ENCODE assay signal across 21 cellular contexts in the genomic region with DNA sequence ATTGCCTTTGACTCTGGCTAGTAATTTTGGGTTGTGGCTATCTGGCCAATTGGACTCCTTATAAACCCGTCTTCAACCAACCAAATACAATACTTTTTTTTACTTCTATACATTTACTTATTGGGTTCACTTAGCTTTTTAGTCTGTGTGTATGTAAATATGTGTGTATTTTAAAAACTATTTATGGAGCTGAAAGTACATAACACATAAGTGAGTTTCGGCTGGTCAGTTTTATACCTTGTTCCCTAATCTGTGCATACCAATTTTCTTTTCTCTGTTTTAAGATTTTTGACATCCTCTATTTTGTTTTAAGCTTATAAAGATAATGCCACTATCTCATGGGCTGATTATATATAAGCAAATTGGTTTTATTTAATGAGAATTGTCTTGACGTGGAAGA.
DNase-seq lines count a peak whose midpoint lies in the region; ATAC-seq and TF ChIP-seq lines count a peak whose summit lies in the region.
"Had no signal": no experiment of that assay in that cellular context is flagged by ENCODE, and none has a peak within 500 bp of the region (broad histone marks: within the 10 kb centered on the region; RNA-seq: fewer than 3 reads in every experiment).

No MANE protein-coding gene starts in this region.

- no peaks in the 10 kb centered on the region for H3K9me3 Mint-ChIP-seq in mesothelial cell of epicardium
- H3K9me3 Mint-ChIP-seq: activated naive CD4-positive, alpha-beta T cell treated with anti-CD3 and anti-CD28 coated beads for 36 hours; CD4-positive, CD25-positive, alpha-beta regulatory T cell had no signal

- H3K27me3 Mint-ChIP-seq in mesothelial cell of epicardium (ENCODE audit: low read depth): no peaks in the 10 kb centered on the region
- H3K27me3 Mint-ChIP-seq: CD4-positive, CD25-positive, alpha-beta regulatory T cell had no signal

- TF ChIP-seq CTCF in mesothelial cell of epicardium (IDR thresholded peaks at IDR 0.05; ENCODE audit: unreplicated experiment): no peak
- no peak for TF ChIP-seq CTCF in GM13977 (IDR thresholded peaks at IDR 0.05; ENCODE audit: extremely low read depth, insufficient read depth, missing control alignments)

- H3K27ac Mint-ChIP-seq in mesothelial cell of epicardium: peak overlapping the region; percentile 87
- H3K27ac Mint-ChIP-seq: activated naive CD4-positive, alpha-beta T cell treated with anti-CD3 and anti-CD28 coated beads for 36 hours; CD4-positive, CD25-positive, alpha-beta regulatory T cell had no signal

- intact Hi-C loops in Right ventricle myocardium superior (cut with DNase I): no loop called here

- no peak overlapping the region for H3K4me3 Mint-ChIP-seq in mesothelial cell of epicardium
- H3K4me3 Mint-ChIP-seq: activated naive CD4-positive, alpha-beta T cell treated with anti-CD3 and anti-CD28 coated beads for 36 hours; CD4-positive, CD25-positive, alpha-beta regulatory T cell had no signal

- H3K4me1 Mint-ChIP-seq in mesothelial cell of epicardium: peaks cover 57% of the 10 kb centered on the region
- H3K4me1 Mint-ChIP-seq: CD4-positive, CD25-positive, alpha-beta regulatory T cell had no signal

- peaks cover 17% of the 10 kb centered on the region for H3K36me3 Mint-ChIP-seq in mesothelial cell of epicardium
- H3K36me3 Mint-ChIP-seq: CD4-positive, CD25-positive, alpha-beta regulatory T cell had no signal

- DNase-seq in mesothelial cell of epicardium (ENCODE audit: low spot score in 2 of 2, unreplicated experiment in 2 of 2) (no peak), Right ventricle myocardium superior (no peak), NCI-H510A treated with DMSO at 0.1 percent for 48 hours (lab: John Stamatoyannopoulos, UW) (no peak), GF-D8 (lab: John Stamatoyannopoulos, UW) (no peak), GM13977 (ENCODE audit: low spot score) (no peak)
- DNase-seq: activated CD4-positive, alpha-beta T cell treated with anti-CD3 and anti-CD28 coated beads for 1 hour; activated naive CD4-positive, alpha-beta T cell treated with anti-CD3 and anti-CD28 coated beads for 36 hours; activated T-cell treated with anti-CD3 and anti-CD28 coated beads, Interleukin-2, amount 50 U/mL, for 48 hours; CD4-positive, CD25-positive, alpha-beta regulatory T cell; DMS 273 treated with DMSO at 0.1 percent for 48 hours; HCEC 1CT; left ventricle myocardium superior; NCI-H1105; NCI-H2081; NCI-H446; small intestine; stimulated activated naive CD8-positive, alpha-beta T cell treated with anti-CD3 and anti-CD28 coated beads, Interleukin-15, Interleukin-2, amounts not matched to agents 100 U/mL and 50 U/mL, for 24 hours had no signal

- in situ Hi-C loops in GM13977 (cut with MboI; ENCODE audit: low pct_unique_long_range_greater_than_20kb, low sequenced_read_pairs, unreplicated experiment): no loop called here

- ATAC-seq in GM18867 (IDR thresholded peaks at IDR 0.05; ENCODE audit: unreplicated experiment) (peak; percentile 78), GM21515 (IDR thresholded peaks at IDR 0.05; ENCODE audit: unreplicated experiment) (peak; percentile 50), HG03280 (IDR thresholded peaks at IDR 0.05; ENCODE audit: unreplicated experiment) (peak; percentile 63), Right ventricle myocardium superior (ENCODE audit: poor library complexity) (no peak)
- ATAC-seq: HepG2; left ventricle myocardium superior; stimulated activated naive CD8-positive, alpha-beta T cell treated with anti-CD3 and anti-CD28 coated beads, Interleukin-15, Interleukin-2, amounts not matched to agents 100 U/mL and 50 U/mL, for 24 hours had no signal
